Comparison of ENCODE assay signal across 20 cellular contexts in the genomic region with DNA sequence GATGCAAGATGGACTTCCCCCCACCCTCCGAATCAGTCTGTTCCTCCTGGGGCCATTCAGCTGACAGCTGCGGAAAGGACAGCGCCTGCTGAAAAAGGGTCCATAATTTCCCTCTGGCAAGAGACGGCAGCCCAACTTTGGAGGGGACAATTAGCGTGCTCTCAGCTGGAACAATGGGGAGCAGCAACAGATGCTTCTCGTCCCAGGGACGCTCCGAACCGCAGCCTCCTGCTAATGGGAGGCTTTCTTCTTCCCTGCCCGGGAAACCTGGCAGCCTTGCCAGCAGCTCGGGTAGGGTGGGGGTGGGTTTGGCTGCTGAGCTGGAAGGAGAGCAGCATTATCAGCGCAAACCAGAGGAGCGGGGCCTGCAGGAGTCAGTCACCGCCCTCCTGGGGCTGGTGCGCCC.
DNase-seq lines count a peak whose midpoint lies in the region; ATAC-seq and TF ChIP-seq lines count a peak whose summit lies in the region.
"Had no signal": no experiment of that assay in that cellular context is flagged by ENCODE, and none has a peak within 500 bp of the region (broad histone marks: within the 10 kb centered on the region; RNA-seq: fewer than 3 reads in every experiment).

No MANE protein-coding gene starts in this region.

- ATAC-seq in right lobe of liver, result no peak
- ATAC-seq in GM18517 (IDR thresholded peaks at IDR 0.05; ENCODE audit: unreplicated experiment), result no peak
- no peak for ATAC-seq in HG02885 (IDR thresholded peaks at IDR 0.05; ENCODE audit: poor library complexity, unreplicated experiment)
- ATAC-seq: A549; activated naive CD4-positive, alpha-beta T cell treated with anti-CD3 and anti-CD28 coated beads, Interleukin-2, amount 50 U/mL, for 72 hours; activated T-cell treated with anti-CD3 and anti-CD28 coated beads, Interleukin-2, amount 50 U/mL, for 72 hours; gastrocnemius medialis; naive thymus-derived CD8-positive, alpha-beta T cell had no signal

- no peak for TF ChIP-seq POLR2A in right lobe of liver (IDR thresholded peaks at IDR 0.05)

- TF ChIP-seq CTCF in right lobe of liver (IDR thresholded peaks at IDR 0.05), result no peak

- H3K36me3 ChIP-seq in right lobe of liver, result no peaks in the 10 kb centered on the region
- H3K36me3 ChIP-seq: BLaER1 treated with 17β-estradiol and CSF1 and Interleukin-3, amounts not matched to agents 10 nM and 100 nM; gastrocnemius medialis had no signal

- DNase-seq in NCI-H748 (lab: John Stamatoyannopoulos, UW; ENCODE audit: unreplicated experiment), result peak; percentile 7
- no peak for DNase-seq in NCI-H748 treated with DMSO at 0.1 percent for 48 hours (lab: John Stamatoyannopoulos, UW)
- DNase-seq in RPMI7951 (ENCODE audit: low read depth), result peak; percentile 42
- DNase-seq in hypothalamus (lab: John Stamatoyannopoulos, UW), result peak in 30 of 51 donors; percentile 2 to 56 (median 24)
- DNase-seq in skeletal muscle cell (ENCODE audit: low read depth), result no peak
- DNase-seq in right lobe of liver, result no peak
- DNase-seq: activated T-cell treated with anti-CD3 and anti-CD28 coated beads, Interleukin-2, amount 50 U/mL, for 72 hours; gastrocnemius medialis; Karpas-422; naive thymus-derived CD8-positive, alpha-beta T cell; NCI-H1417; NCI-H526; PC-9; testis had no signal

- no peak overlapping the region for H3K27ac ChIP-seq in right lobe of liver
- H3K27ac ChIP-seq: A549; BLaER1 treated with 17β-estradiol and CSF1 and Interleukin-3, amounts not matched to agents 10 nM and 100 nM; gastrocnemius medialis; PC-9; testis had no signal

- H3K4me1 ChIP-seq in right lobe of liver, result no peaks in the 10 kb centered on the region
- H3K4me1 ChIP-seq: A549, gastrocnemius medialis, testis had no signal

- H3K9me3 ChIP-seq in right lobe of liver, result no peaks in the 10 kb centered on the region
- H3K9me3 ChIP-seq: A549, gastrocnemius medialis, testis had no signal

- H3K4me3 ChIP-seq in skeletal muscle cell (ENCODE audit: low read depth, low read length) (peak overlapping the region; percentile 18), right lobe of liver (no peak overlapping the region)
- H3K4me3 ChIP-seq: A549; BLaER1 treated with 17β-estradiol and CSF1 and Interleukin-3, amounts not matched to agents 10 nM and 100 nM; gastrocnemius medialis; lung; PC-9 had no signal

- intact Hi-C loops in right lobe of liver (cut with DNase I), result no loop called here

- H3K27me3 ChIP-seq in right lobe of liver, result no peaks in the 10 kb centered on the region
- H3K27me3 ChIP-seq: BLaER1 treated with 17β-estradiol and CSF1 and Interleukin-3, amounts not matched to agents 10 nM and 100 nM; gastrocnemius medialis; testis had no signal

- 35% methylated on average over 9 of the region's 15 CpGs for WGBS in right lobe of liver (ENCODE audit: insufficient coverage, low coverage, low lambda C conversion rate, missing lambda C conversion rate)

Comparison
In these comparisons a context has a peak if more than half of its experiments do, and no peak if none do; other contexts are left out.
1. DNase-seq: peak in NCI-H748 (single experiment), RPMI7951 (single experiment) and hypothalamus (30 of 51); none in NCI-H748 treated with DMSO at 0.1 percent for 48 hours (single experiment), skeletal muscle cell (single experiment) and right lobe of liver (0 of 3).